Comparison of ENCODE assay signal across 8 cellular contexts in genomic region chr12:124369055-124369900, GRCh38.
DNase-seq lines count a peak whose midpoint lies in the region; ATAC-seq and TF ChIP-seq lines count a peak whose summit lies in the region.

No MANE protein-coding gene starts in this region.

- intact Hi-C loops in Right ventricle myocardium superior (cut with DNase I), result no loop called here

- TF ChIP-seq CTCF in BJ (IDR thresholded peaks at IDR 0.05; ENCODE audit: insufficient read depth, low read depth, low read length) (peak; percentile 69), VCaP (conservative IDR thresholded peaks at IDR 0.05) (peak; percentile 32)

- ATAC-seq in Right ventricle myocardium superior (ENCODE audit: poor library complexity) (peak; percentile 87), HG02588 (IDR thresholded peaks at IDR 0.05; ENCODE audit: unreplicated experiment) (no peak), HG02642 (IDR thresholded peaks at IDR 0.05; ENCODE audit: poor library complexity, unreplicated experiment) (no peak)

- H3K4me3 ChIP-seq in BJ (ENCODE audit: low read depth, low read length), result no peak overlapping the region

- DNase-seq in BJ (ENCODE audit: low read depth), result peak; percentile 66
- DNase-seq in Right ventricle myocardium superior, result peak; percentile 95
- DNase-seq in pons (ENCODE audit: low spot score), result peak; percentile 88
- DNase-seq in activated naive CD4-positive, alpha-beta T cell (lab: John Stamatoyannopoulos, UW), result no peak
- DNase-seq in activated T-cell treated with anti-CD3 and anti-CD28 coated beads, Interleukin-2, amount 50 U/mL, for 1 hour, result no peak

- H3K27ac ChIP-seq in VCaP, result peak overlapping the region; percentile 100

- H3K27me3 ChIP-seq in BJ (ENCODE audit: control insufficient read depth, insufficient read depth, low read length), result no peaks in the 10 kb centered on the region

- peaks cover 48% of the 10 kb centered on the region for H3K36me3 ChIP-seq in BJ (ENCODE audit: control insufficient read depth, insufficient read depth, low read length)

- POLR2A ChIA-PET in BJ (lab: Charles Lee), result interaction anchor here (0.6 kb wide), 1 partner anchor 53 kb away, joined by 4 read pairs; no protein-coding TSS in a partner anchor

- CTCF ChIA-PET in BJ (lab: Yijun Ruan, JAX), result interaction anchor here (0.7 to 1.8 kb wide), 5 partner anchors 16 to 403 kb away, joined by 3 to 9 read pairs (median 4); no protein-coding TSS in a partner anchor

Comparison
In these comparisons a context has a peak if more than half of its experiments do, and no peak if none do; other contexts are left out.
1. DNase-seq: peak in BJ (single experiment), Right ventricle myocardium superior (single experiment) and pons (single experiment); none in activated naive CD4-positive, alpha-beta T cell (0 of 4) and activated T-cell treated with anti-CD3 and anti-CD28 coated beads, Interleukin-2, amount 50 U/mL, for 1 hour (single experiment).